Comparison of ENCODE assay signal across 23 cellular contexts in the genomic region with DNA sequence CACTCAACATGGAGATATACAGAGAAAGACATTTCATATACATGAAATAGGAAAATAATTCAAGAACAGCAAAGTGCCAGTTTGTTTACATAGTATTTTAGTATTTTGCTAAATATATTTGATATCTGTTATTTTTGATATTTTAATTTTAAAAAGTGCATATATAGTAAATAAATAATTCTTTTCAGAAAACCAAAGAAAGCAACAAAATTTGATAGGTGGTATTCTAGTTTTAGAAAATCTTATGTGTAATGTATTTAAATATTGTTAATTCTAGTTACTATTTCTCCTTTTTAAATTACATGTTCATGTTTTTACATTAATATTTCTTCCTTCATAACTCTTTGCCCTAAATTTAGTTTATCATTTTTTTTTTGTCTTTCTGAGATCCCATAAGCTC.
DNase-seq lines count a peak whose midpoint lies in the region; ATAC-seq and FAIRE-seq lines count a peak whose summit lies in the region.
"Had no signal": no experiment of that assay in that cellular context is flagged by ENCODE, and none has a peak within 500 bp of the region (broad histone marks: within the 10 kb centered on the region; RNA-seq: fewer than 3 reads in every experiment).

No MANE protein-coding gene starts in this region.

- FAIRE-seq in G401.6 (lab: Jason Lieb, UNC) = peak; percentile 91
- peak; percentile 88 for FAIRE-seq in colon (lab: Jason Lieb, UNC)
- FAIRE-seq in islet of Langerhans (lab: Jason Lieb, UNC) = peak; percentile 93
- FAIRE-seq: GM12892, GM18507 had no signal

- no peak for DNase-seq in HK-2 (ENCODE audit: unreplicated experiment)
- DNase-seq: 8988T; ACHN; BE2C; C1 segment of cervical spinal cord; CD4-positive, alpha-beta memory T cell; CD4-positive, CD25-positive, alpha-beta regulatory T cell; CD8-positive, alpha-beta memory T cell; COR-L47; DMS 273 treated with DMSO at 0.1 percent for 48 hours; DMS153; DMS53; DMS79; DND-41; EL had no signal

- ATAC-seq in GM21576 (IDR thresholded peaks at IDR 0.05; ENCODE audit: unreplicated experiment) = no peak
- ATAC-seq in HG03571 (IDR thresholded peaks at IDR 0.05; ENCODE audit: unreplicated experiment) = no peak
- ATAC-seq: GM12878 had no signal
